ENCODE assay signal across 15 cellular contexts in genomic region chr2:38655441-38655840, GRCh38. TPM values are rescaled to one million over a fixed set of nuclear protein-coding genes. Genes with fewer than 3 reads are reported as not detected.
DNase-seq lines count a peak whose midpoint lies in the region; ATAC-seq and TF ChIP-seq lines count a peak whose summit lies in the region.
"Had no signal": no experiment of that assay in that cellular context is flagged by ENCODE, and none has a peak within 500 bp of the region (broad histone marks: within the 10 kb centered on the region; RNA-seq: fewer than 3 reads in every experiment).

No MANE protein-coding gene starts in this region.

- peaks cover 66% of the 10 kb centered on the region for H3K4me1 Mint-ChIP-seq in T-helper 2 cell treated with Interferon-gamma antibody and Interleukin-4, amounts not matched to agents 5 μg/mL and 100 μg/mL, for 36 hours (ENCODE audit: low read depth)
- peaks cover 67% of the 10 kb centered on the region for H3K4me1 Mint-ChIP-seq in stimulated activated naive CD8-positive, alpha-beta T cell treated with anti-CD3 and anti-CD28 coated beads, Interleukin-15, Interleukin-2, amounts not matched to agents 100 ng/mL and 50 ng/mL, for 24 hours (ENCODE audit: low read depth)
- H3K4me1 Mint-ChIP-seq in central memory CD8-positive, alpha-beta T cell: peaks cover 40% of the 10 kb centered on the region
- no peaks in the 10 kb centered on the region for H3K4me1 Mint-ChIP-seq in osteocyte (ENCODE audit: unreplicated experiment)

- H3K27me3 Mint-ChIP-seq in T-helper 2 cell treated with Interferon-gamma antibody and Interleukin-4, amounts not matched to agents 5 μg/mL and 100 μg/mL, for 36 hours (ENCODE audit: low read depth): no peaks in the 10 kb centered on the region
- no peaks in the 10 kb centered on the region for H3K27me3 Mint-ChIP-seq in stimulated activated naive CD8-positive, alpha-beta T cell treated with anti-CD3 and anti-CD28 coated beads, Interleukin-15, Interleukin-2, amounts not matched to agents 100 ng/mL and 50 ng/mL, for 24 hours
- no peaks in the 10 kb centered on the region for H3K27me3 Mint-ChIP-seq in central memory CD8-positive, alpha-beta T cell
- H3K27me3 Mint-ChIP-seq in osteocyte (ENCODE audit: unreplicated experiment): peaks cover 2% of the 10 kb centered on the region

- no peaks in the 10 kb centered on the region for H3K27me3 ChIP-seq in brain microvascular endothelial cell (replicated peaks)

- no peak overlapping the region for H3K4me3 Mint-ChIP-seq in T-helper 2 cell treated with Interferon-gamma antibody and Interleukin-4, amounts not matched to agents 5 μg/mL and 100 μg/mL, for 36 hours
- H3K4me3 Mint-ChIP-seq in stimulated activated naive CD8-positive, alpha-beta T cell treated with anti-CD3 and anti-CD28 coated beads, Interleukin-15, Interleukin-2, amounts not matched to agents 100 ng/mL and 50 ng/mL, for 24 hours: peak overlapping the region; percentile 42
- H3K4me3 Mint-ChIP-seq in central memory CD8-positive, alpha-beta T cell: no peak overlapping the region
- H3K4me3 Mint-ChIP-seq in osteocyte (ENCODE audit: unreplicated experiment): no peak overlapping the region

- H3K9me3 Mint-ChIP-seq in T-helper 2 cell treated with Interferon-gamma antibody and Interleukin-4, amounts not matched to agents 5 μg/mL and 100 μg/mL, for 36 hours: peaks cover 6% of the 10 kb centered on the region
- no peaks in the 10 kb centered on the region for H3K9me3 Mint-ChIP-seq in stimulated activated naive CD8-positive, alpha-beta T cell treated with anti-CD3 and anti-CD28 coated beads, Interleukin-15, Interleukin-2, amounts not matched to agents 100 ng/mL and 50 ng/mL, for 24 hours
- no peaks in the 10 kb centered on the region for H3K9me3 Mint-ChIP-seq in central memory CD8-positive, alpha-beta T cell
- H3K9me3 Mint-ChIP-seq in osteocyte (ENCODE audit: unreplicated experiment): no peaks in the 10 kb centered on the region

- no peak for DNase-seq in T-helper 2 cell treated with Interferon-gamma antibody and Interleukin-4, amounts not matched to agents 5 μg/mL and 100 μg/mL, for 36 hours (ENCODE audit: low spot score)
- DNase-seq in T-helper 2 cell: no peak
- DNase-seq in stimulated activated naive CD8-positive, alpha-beta T cell treated with anti-CD3 and anti-CD28 coated beads, Interleukin-15, Interleukin-2, amounts not matched to agents 100 U/mL and 50 U/mL, for 24 hours: no peak
- DNase-seq in central memory CD8-positive, alpha-beta T cell (ENCODE audit: low spot score in 2 of 2): no peak
- DNase-seq in osteocyte (ENCODE audit: extremely low spot score, unreplicated experiment): no peak
- no peak for DNase-seq in brain microvascular endothelial cell
- DNase-seq: 8988T, C1 segment of cervical spinal cord, Caco-2, IMR-90, NCI-H1417, NCI-H2029, NCI-H510A treated with DMSO at 0.1 percent for 48 hours had no signal

- no peaks in the 10 kb centered on the region for H3K36me3 ChIP-seq in brain microvascular endothelial cell (replicated peaks)

- no peak for ATAC-seq in stimulated activated naive CD8-positive, alpha-beta T cell treated with anti-CD3 and anti-CD28 coated beads, Interleukin-15, Interleukin-2, amounts not matched to agents 100 U/mL and 50 U/mL, for 24 hours
- no peak for ATAC-seq in central memory CD8-positive, alpha-beta T cell (replicated peaks; ENCODE audit: extremely low read depth, poor library complexity, severe bottlenecking)
- no peak for ATAC-seq in HG03097 (IDR thresholded peaks at IDR 0.05; ENCODE audit: low FRiP score, unreplicated experiment)

- H3K4me3 ChIP-seq in brain microvascular endothelial cell (ENCODE audit: low read depth, low read length): no peak overlapping the region

- H3K36me3 Mint-ChIP-seq in T-helper 2 cell treated with Interferon-gamma antibody and Interleukin-4, amounts not matched to agents 5 μg/mL and 100 μg/mL, for 36 hours (ENCODE audit: low read depth): no peaks in the 10 kb centered on the region
- no peaks in the 10 kb centered on the region for H3K36me3 Mint-ChIP-seq in stimulated activated naive CD8-positive, alpha-beta T cell treated with anti-CD3 and anti-CD28 coated beads, Interleukin-15, Interleukin-2, amounts not matched to agents 100 ng/mL and 50 ng/mL, for 24 hours (ENCODE audit: low read depth)
- peaks cover 7% of the 10 kb centered on the region for H3K36me3 Mint-ChIP-seq in central memory CD8-positive, alpha-beta T cell (ENCODE audit: insufficient read depth)
- no peaks in the 10 kb centered on the region for H3K36me3 Mint-ChIP-seq in osteocyte (ENCODE audit: unreplicated experiment)

- in situ Hi-C loops in brain microvascular endothelial cell (cut with HindIII; ENCODE audit: low pct_ligation_motif_present, low sequenced_read_pairs): no loop called here

- H3K27ac ChIP-seq in brain microvascular endothelial cell: no peak overlapping the region

- TF ChIP-seq CTCF in osteocyte (IDR thresholded peaks at IDR 0.05) (no peak), brain microvascular endothelial cell (IDR thresholded peaks at IDR 0.05; ENCODE audit: low read depth, low read length, missing control alignments) (no peak)

- peak overlapping the region; percentile 63 for H3K27ac Mint-ChIP-seq in T-helper 2 cell treated with Interferon-gamma antibody and Interleukin-4, amounts not matched to agents 5 μg/mL and 100 μg/mL, for 36 hours
- peak overlapping the region; percentile 84 for H3K27ac Mint-ChIP-seq in stimulated activated naive CD8-positive, alpha-beta T cell treated with anti-CD3 and anti-CD28 coated beads, Interleukin-15, Interleukin-2, amounts not matched to agents 100 ng/mL and 50 ng/mL, for 24 hours
- peak overlapping the region; percentile 84 for H3K27ac Mint-ChIP-seq in central memory CD8-positive, alpha-beta T cell (ENCODE audit: low read depth)
- no peak overlapping the region for H3K27ac Mint-ChIP-seq in osteocyte (ENCODE audit: unreplicated experiment)

RNA-seq across cellular contexts. Expression of gene GALM, which starts 10.5 kb away (rescaled TPM):
- 2.9 and 3.8 TPM in 2 replicates for total RNA-seq in osteocyte

RNA-seq across cellular contexts. Expression of gene HNRNPLL, which starts 52.7 kb away (rescaled TPM):
- 55.6 and 63.0 TPM in 2 replicates for total RNA-seq in osteocyte
